Comparison of ENCODE assay signal across 8 cellular contexts in the genomic region with DNA sequence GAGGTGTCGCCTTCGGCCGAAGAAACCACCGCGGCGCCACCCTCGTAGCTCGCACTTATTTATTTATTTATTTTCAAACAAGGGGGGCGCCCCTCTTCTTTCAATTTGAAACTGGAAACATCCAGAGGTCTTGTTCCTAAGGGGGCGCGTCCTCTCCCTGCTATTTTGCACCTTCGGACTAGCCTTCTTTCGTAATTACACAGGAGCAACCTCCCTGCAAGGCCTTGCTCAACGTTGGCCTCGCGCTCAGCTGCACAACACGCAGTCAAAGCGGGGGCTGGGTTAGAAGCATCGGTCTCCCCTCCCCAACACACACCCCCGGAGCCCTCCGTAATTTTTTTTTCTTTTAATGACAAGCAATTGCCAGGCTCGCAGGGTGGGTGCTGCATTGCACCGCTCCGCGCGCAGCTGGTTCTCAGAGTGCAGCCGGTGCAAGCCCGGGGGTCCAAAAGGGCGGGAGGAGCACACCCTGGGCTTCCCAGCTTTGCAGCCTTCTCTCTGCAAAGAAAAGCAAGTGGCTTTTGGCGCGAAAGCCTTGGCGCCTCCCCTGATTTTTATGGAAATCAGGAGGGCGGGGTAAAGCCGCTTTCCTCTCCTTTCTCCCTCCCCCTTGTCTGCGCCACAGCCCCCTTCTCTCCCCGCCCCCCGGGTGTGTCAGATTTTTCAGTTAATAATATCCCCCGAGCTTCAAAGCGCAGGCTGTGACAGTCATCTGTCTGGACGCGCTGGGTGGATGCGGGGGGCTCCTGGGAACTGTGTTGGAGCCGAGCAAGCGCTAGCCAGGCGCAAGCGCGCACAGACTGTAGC. TPM values are rescaled to one million over a fixed set of nuclear protein-coding genes. Genes with fewer than 3 reads are reported as not detected.
A peak's percentile ranks its signal among the peaks of the same experiment; 100 is the strongest.
DNase-seq lines count a peak whose midpoint lies in the region; TF ChIP-seq lines count a peak whose summit lies in the region.

A gene (plus strand): TSS at position 697 of the 807 bp plus-strand sequence. CDS start 1,515 bp downstream, outside the sequence.

- H3K36me3 ChIP-seq in HUES6 (ENCODE audit: control insufficient read depth, insufficient read depth, low read length) (peaks cover 29% of the 10 kb centered on the region), brain microvascular endothelial cell (replicated peaks) (no peaks in the 10 kb centered on the region), iPS-18a (ENCODE audit: control insufficient read depth, low read depth, low read length) (peaks cover 14% of the 10 kb centered on the region)

- in situ Hi-C loops in brain microvascular endothelial cell (cut with HindIII; ENCODE audit: low pct_ligation_motif_present, low sequenced_read_pairs), result no loop called here

- peak; percentile 50 for DNase-seq in NCI-H1436 (lab: John Stamatoyannopoulos, UW)
- no peak for DNase-seq in NCI-H1436 treated with DMSO at 0.1 percent for 48 hours (lab: John Stamatoyannopoulos, UW)
- peak; percentile 28 for DNase-seq in RPMI7951 (ENCODE audit: low read depth)
- peak; percentile 11 for DNase-seq in brain microvascular endothelial cell
- DNase-seq in renal cortical epithelial cell (ENCODE audit: low read depth), result peak; percentile 14
- no peak for DNase-seq in NOMO-1 treated with dmso at 0.1 percent for 144 hours (lab: John Stamatoyannopoulos, UW; ENCODE audit: unreplicated experiment)

- H3K4me1 ChIP-seq in HUES6 (ENCODE audit: control insufficient read depth, insufficient read depth, low read length), result peaks cover 34% of the 10 kb centered on the region
- peaks cover 38% of the 10 kb centered on the region for H3K4me1 ChIP-seq in iPS-18a (ENCODE audit: control insufficient read depth, low read depth, low read length)

- peak within 1 kb of the TSS; percentile 91 for H3K9ac ChIP-seq in HUES6 (ENCODE audit: low read length)
- H3K9ac ChIP-seq in iPS-18a (ENCODE audit: low read length), result peak within 1 kb of the TSS; percentile 97

- no peak for TF ChIP-seq CTCF in brain microvascular endothelial cell (IDR thresholded peaks at IDR 0.05; ENCODE audit: low read depth, low read length, missing control alignments)

- H3K27ac ChIP-seq in HUES6 (ENCODE audit: low read depth, low read length) (peak within 1 kb of the TSS; percentile 92), brain microvascular endothelial cell (no peak within 1 kb of the TSS), iPS-18a (ENCODE audit: low read length) (peak within 1 kb of the TSS; percentile 97)

- H3K9me3 ChIP-seq in HUES6 (ENCODE audit: control insufficient read depth, insufficient read depth, low read depth, low read length) (no peaks in the 10 kb centered on the region), iPS-18a (ENCODE audit: control insufficient read depth, low read depth, low read length) (no peaks in the 10 kb centered on the region)

- H3K27me3 ChIP-seq in HUES6 (ENCODE audit: control insufficient read depth, insufficient read depth, low read length), result no peaks in the 10 kb centered on the region
- H3K27me3 ChIP-seq in brain microvascular endothelial cell (replicated peaks), result peaks cover 52% of the 10 kb centered on the region
- H3K27me3 ChIP-seq in iPS-18a (ENCODE audit: control insufficient read depth, insufficient read depth, low read length), result no peaks in the 10 kb centered on the region

- H3K4me3 ChIP-seq in HUES6 (ENCODE audit: low read depth, low read length), result peak within 1 kb of the TSS; percentile 93
- peak within 1 kb of the TSS; percentile 30 for H3K4me3 ChIP-seq in brain microvascular endothelial cell (ENCODE audit: low read depth, low read length)
- peak within 1 kb of the TSS; percentile 78 for H3K4me3 ChIP-seq in iPS-18a (ENCODE audit: low read length)

RNA-seq across cellular contexts. Expression of the gene that starts here (rescaled TPM):
- not detected in 2 replicates for total RNA-seq in RPMI7951 (2014; rRNA removed; shearing (Covaris generic))
- total RNA-seq in renal cortical epithelial cell, result not detected in 2 replicates

Comparison
In these comparisons a context has a peak if more than half of its experiments do, and no peak if none do; other contexts are left out.
1. DNase-seq: peak in NCI-H1436 (single experiment) and brain microvascular endothelial cell (single experiment); none in NCI-H1436 treated with DMSO at 0.1 percent for 48 hours (single experiment) and NOMO-1 treated with dmso at 0.1 percent for 144 hours (single experiment).
2. Peak in DNase-seq in RPMI7951; RNA of the gene not detected or under 1 TPM.
3. Peak in DNase-seq in renal cortical epithelial cell; RNA of the gene not detected or under 1 TPM.
4. H3K4me3 ChIP-seq: peak in every context shown above with its lines; median percentile 93 in HUES6; 78 in iPS-18a; 30 in brain microvascular endothelial cell.